Comparison of ENCODE assay signal across 8 cellular contexts in genomic region chr3:12187448-12188327, GRCh38. TPM values are rescaled to one million over a fixed set of nuclear protein-coding genes. Genes with fewer than 3 reads are reported as not detected.
DNase-seq lines count a peak whose midpoint lies in the region; ATAC-seq, FAIRE-seq and TF ChIP-seq lines count a peak whose summit lies in the region.

No MANE protein-coding gene starts in this region.

- no TSS peak for BruUV-seq in endothelial cell of umbilical vein (replicated peaks; lab: Mats Ljungman, UMichigan)

- peak; percentile 92 for ATAC-seq in activated CD4-positive, alpha-beta T cell treated with anti-CD3 and anti-CD28 coated beads for 36 hours
- ATAC-seq in HG03095 (IDR thresholded peaks at IDR 0.05; ENCODE audit: unreplicated experiment) (peak; percentile 58), T-helper 17 cell (peak; percentile 73), pancreas (peak in 3 of 4 donors; percentile 45 to 76 (median 76))

- no peaks in the 10 kb centered on the region for H3K9me3 Mint-ChIP-seq in activated CD4-positive, alpha-beta T cell treated with anti-CD3 and anti-CD28 coated beads for 36 hours (ENCODE audit: low read depth)

- H3K27ac Mint-ChIP-seq in activated CD4-positive, alpha-beta T cell treated with anti-CD3 and anti-CD28 coated beads for 36 hours = peak overlapping the region; percentile 94
- H3K27ac Mint-ChIP-seq in T-helper 17 cell = peak overlapping the region; percentile 8

- POLR2A ChIA-PET in activated CD4-positive, alpha-beta T cell treated with anti-CD3 and anti-CD28 coated beads for 36 hours (lab: Charles Lee) = interaction anchor here (0.6 kb wide), 4 partner anchors 286 to 904 kb away, joined by 3 to 4 read pairs (median 3); no protein-coding TSS in a partner anchor
- POLR2A ChIA-PET in endothelial cell of umbilical vein (lab: Charles Lee) = interaction anchor here (0.6 kb wide), 1 partner anchor 30 kb away, joined by 6 read pairs; no protein-coding TSS in a partner anchor

- H3K9me3 ChIP-seq in T-helper 17 cell (ENCODE audit: control insufficient read depth, low read length, poor library complexity, severe bottlenecking) (no peaks in the 10 kb centered on the region), endothelial cell of umbilical vein (replicated peaks; ENCODE audit: control insufficient read depth, insufficient read depth, low read length) (no peaks in the 10 kb centered on the region), pancreas (no peaks in the 10 kb centered on the region)

- peaks cover 5% of the 10 kb centered on the region for H3K27me3 Mint-ChIP-seq in activated CD4-positive, alpha-beta T cell treated with anti-CD3 and anti-CD28 coated beads for 36 hours
- peaks cover 6% of the 10 kb centered on the region for H3K27me3 Mint-ChIP-seq in T-helper 17 cell

- CTCF ChIA-PET in activated CD4-positive, alpha-beta T cell treated with anti-CD3 and anti-CD28 coated beads for 36 hours (lab: Charles Lee) = interaction anchor here (0.6 to 1.9 kb wide), 10 partner anchors 10 to 822 kb away, joined by 3 to 14 read pairs (median 3); partner anchors contain the start of gene TSEN2
- CTCF ChIA-PET in endothelial cell of umbilical vein (lab: Charles Lee) = interaction anchor here (0.9 to 2.6 kb wide), 3 partner anchors 9 to 292 kb away, joined by 3 to 33 read pairs (median 7); no protein-coding TSS in a partner anchor

- no peaks in the 10 kb centered on the region for H3K27me3 ChIP-seq in endothelial cell of umbilical vein (ENCODE audit: control insufficient read depth in 2 of 2, insufficient read depth in 2 of 2, low read length in 2 of 2)
- no peaks in the 10 kb centered on the region for H3K27me3 ChIP-seq in pancreas

- peak overlapping the region; percentile 36 for H2AFZ ChIP-seq in endothelial cell of umbilical vein (ENCODE audit: low read depth, low read length)

- TF ChIP-seq CTCF in endothelial cell of umbilical vein (IDR thresholded peaks at IDR 0.05; ENCODE audit: extremely low read depth in 1 of 2, insufficient read depth in 1 of 2, low read depth in 1 of 2, low read length in 2 of 2) = no peak
- no peak for TF ChIP-seq CTCF in pancreas (IDR thresholded peaks at IDR 0.05)

- H3K4me2 ChIP-seq in endothelial cell of umbilical vein (ENCODE audit: insufficient read depth, low read length) = no peak overlapping the region

- peaks cover 52% of the 10 kb centered on the region for H3K4me1 Mint-ChIP-seq in activated CD4-positive, alpha-beta T cell treated with anti-CD3 and anti-CD28 coated beads for 36 hours
- peaks cover 6% of the 10 kb centered on the region for H3K4me1 Mint-ChIP-seq in T-helper 17 cell

- no peak overlapping the region for H3K9ac ChIP-seq in endothelial cell of umbilical vein (replicated peaks; ENCODE audit: extremely low read depth, insufficient read depth, low read length)

- H3K4me3 Mint-ChIP-seq in activated CD4-positive, alpha-beta T cell treated with anti-CD3 and anti-CD28 coated beads for 36 hours = peak overlapping the region; percentile 56
- H3K4me3 Mint-ChIP-seq in T-helper 17 cell = peak overlapping the region; percentile 60

- no peak for TF ChIP-seq POLR2A in endothelial cell of umbilical vein (IDR thresholded peaks at IDR 0.05; ENCODE audit: low read depth, low read length)

- H3K27ac ChIP-seq in endothelial cell of umbilical vein (ENCODE audit: insufficient read depth, low read depth, low read length) (no peak overlapping the region), pancreas (peak overlapping the region in 1 of 4 donors; percentile 9)

- intact Hi-C loops in activated CD4-positive, alpha-beta T cell treated with anti-CD3 and anti-CD28 coated beads for 36 hours (cut with DNase I, micrococcal nuclease) = loop anchor here in 1 of 2 experiments (2.0 to 5.0 kb wide), 2 partner anchors 283 to 475 kb away; partner anchors contain the start of gene RAF1
- intact Hi-C loops in endothelial cell of umbilical vein (cut with micrococcal nuclease) (no loop called here), pancreas (cut with DNase I) (no loop called here)

- no peaks in the 10 kb centered on the region for H3K36me3 ChIP-seq in endothelial cell of umbilical vein (ENCODE audit: control insufficient read depth in 2 of 2, extremely low read depth in 1 of 2, insufficient read depth in 2 of 2, low read length in 2 of 2)
- no peaks in the 10 kb centered on the region for H3K36me3 ChIP-seq in pancreas

- H4K20me1 ChIP-seq in endothelial cell of umbilical vein (replicated peaks; ENCODE audit: control insufficient read depth, extremely low read depth, insufficient read depth, low read length) = no peaks in the 10 kb centered on the region

- H3K36me3 Mint-ChIP-seq in activated CD4-positive, alpha-beta T cell treated with anti-CD3 and anti-CD28 coated beads for 36 hours (ENCODE audit: low read depth) = no peaks in the 10 kb centered on the region
- H3K36me3 Mint-ChIP-seq in T-helper 17 cell (ENCODE audit: low read depth) = no peaks in the 10 kb centered on the region

- 63 to 68% methylated on average over 7 of the region's 7 CpGs for WGBS in pancreas, 2 donors

- H3K4me1 ChIP-seq in endothelial cell of umbilical vein (ENCODE audit: control insufficient read depth, extremely low read depth, insufficient read depth, low read length) = peaks cover 12% of the 10 kb centered on the region
- no peaks in the 10 kb centered on the region for H3K4me1 ChIP-seq in pancreas

- dilution Hi-C loops in endothelial cell of umbilical vein (cut with MboI; ENCODE audit: extremely low pct_ligation_motif_present, low sequenced_read_pairs) = no loop called here

- FAIRE-seq in endothelial cell of umbilical vein (lab: Jason Lieb, UNC) = no peak
- FAIRE-seq in pancreas (lab: Jason Lieb, UNC) = no peak

- H3K4me3 ChIP-seq in endothelial cell of umbilical vein (replicated peaks in 1 of 3; ENCODE audit: insufficient read depth in 1 of 3, low read depth in 1 of 3, low read length in 3 of 3) (no peak overlapping the region), pancreas (no peak overlapping the region)

- peak; percentile 90 for DNase-seq in activated CD4-positive, alpha-beta T cell treated with anti-CD3 and anti-CD28 coated beads for 36 hours
- no peak for DNase-seq in activated CD4-positive, alpha-beta T cell treated with anti-CD3 and anti-CD28 coated beads, Interleukin-2, amount 50 U/mL, for 1 hour
- DNase-seq in T-helper 17 cell (no peak), endothelial cell of umbilical vein (ENCODE audit: low read depth, low spot score) (peak; percentile 17), pancreas (peak in 1 of 6 donors; percentile 38), NCI-H1417 (lab: John Stamatoyannopoulos, UW) (no peak), NCI-H69 (lab: John Stamatoyannopoulos, UW) (no peak)

- H3K79me2 ChIP-seq in endothelial cell of umbilical vein (ENCODE audit: control insufficient read depth, insufficient read depth, low read length) = no peaks in the 10 kb centered on the region

- H3K9me1 ChIP-seq in endothelial cell of umbilical vein (replicated peaks; ENCODE audit: control insufficient read depth, extremely low read depth, insufficient read depth, low read length) = no peaks in the 10 kb centered on the region

TF ChIP-seq in endothelial cell of umbilical vein, 7 proteins besides CTCF, POLR2A, EP300 and RAD21:
- TF ChIP-seq JUN (IDR thresholded peaks at IDR 0.05; ENCODE audit: borderline replicate concordance, insufficient read depth, insufficient read length, low read depth) (no peak), POLR2AphosphoS5 (IDR thresholded peaks at IDR 0.05; ENCODE audit: insufficient read depth, low read depth, low read length) (no peak), MYC (IDR thresholded peaks at IDR 0.05; ENCODE audit: low read depth, low read length) (no peak), GATA2 (IDR thresholded peaks at IDR 0.05; ENCODE audit: insufficient read depth, insufficient read length, low read depth, low read length) (no peak), MAX (IDR thresholded peaks at IDR 0.05; ENCODE audit: insufficient read depth, insufficient read length) (no peak), EZH2 (IDR thresholded peaks at IDR 0.05; ENCODE audit: borderline replicate concordance, low read depth, low read length, severe bottlenecking) (no peak), FOS (IDR thresholded peaks at IDR 0.05; ENCODE audit: borderline replicate concordance, insufficient read depth, low read length) (peak; percentile 35)

RNA-seq across cellular contexts. Expression of gene TIMP4, which starts 29.0 kb away (rescaled TPM):
- total RNA-seq in activated CD4-positive, alpha-beta T cell treated with anti-CD3 and anti-CD28 coated beads for 36 hours = under 1 TPM; 0.11 to 0.34 TPM
- total RNA-seq in T-helper 17 cell (not detected), endothelial cell of umbilical vein (0.40 TPM in 1 of 2 replicates, not detected in the other), pancreas (1 to 10 TPM in 4 of 6 donors, under 1 TPM in 2; 0.12 to 4.6 (median 1.2) TPM)
- polyA plus RNA-seq in endothelial cell of umbilical vein (0.07 TPM in 1 of 2 replicates, not detected in the other), pancreas (1 to 10 TPM; 2.1 to 3.0 TPM)
- 0.04 and 0.05 TPM in 2 replicates for polyA plus RNA-seq in endothelial cell of umbilical vein (2011; cell fraction: cytosol; rRNA removed)
- polyA plus RNA-seq in endothelial cell of umbilical vein (2011; cell fraction: nucleus; rRNA removed) = not detected in 2 replicates
- 0.09 TPM in 1 of 2 replicates, not detected in the other for polyA plus RNA-seq in endothelial cell of umbilical vein (2012)
- not detected in 2 replicates for polyA minus RNA-seq in endothelial cell of umbilical vein
- 4.5 TPM for polyA minus RNA-seq in endothelial cell of umbilical vein (2011; cell fraction: cytosol; rRNA and poly(A)+ RNA removed)
- polyA minus RNA-seq in endothelial cell of umbilical vein (2011; cell fraction: nucleus; rRNA and poly(A)+ RNA removed) = not detected in 2 replicates

Comparison
In these comparisons a context has a peak if more than half of its experiments do, and no peak if none do; other contexts are left out.
1. DNase-seq: peak in activated CD4-positive, alpha-beta T cell treated with anti-CD3 and anti-CD28 coated beads for 36 hours (single experiment) and endothelial cell of umbilical vein (single experiment); none in activated CD4-positive, alpha-beta T cell treated with anti-CD3 and anti-CD28 coated beads, Interleukin-2, amount 50 U/mL, for 1 hour (single experiment), T-helper 17 cell (0 of 3), NCI-H1417 (0 of 3) and NCI-H69 (single experiment).
2. Peak in every context shown above with its lines, with median percentiles within 50 percentile points of each other: ATAC-seq.